Comparison of ENCODE assay signal across 8 cellular contexts in genomic region chr1:228486596-228487335, GRCh38. TPM values are rescaled to one million over a fixed set of nuclear protein-coding genes. Genes with fewer than 3 reads are reported as not detected.
DNase-seq lines count a peak whose midpoint lies in the region; ATAC-seq and TF ChIP-seq lines count a peak whose summit lies in the region.

No MANE protein-coding gene starts in this region.

- H3K36me3 ChIP-seq in adipocyte (ENCODE audit: control insufficient read depth, insufficient read depth, low read length, severe bottlenecking) (peaks cover 24% of the 10 kb centered on the region), prostate gland (no peaks in the 10 kb centered on the region), urinary bladder (ENCODE audit: insufficient read depth) (no peaks in the 10 kb centered on the region)

- peak overlapping the region; percentile 96 for H3K9ac ChIP-seq in adipocyte (ENCODE audit: low read length)

- intact Hi-C loops in left cardiac atrium (cut with DNase I) = no loop called here
- intact Hi-C loops in prostate gland (cut with DNase I) = loop anchor here (10.0 kb wide), 1 partner anchor 322 kb away; the partner anchor contains the start of gene IBA57

- DNase-seq in NB4 (ENCODE audit: low read depth) (peak; percentile 93), SW 1271 (lab: John Stamatoyannopoulos, UW) (peak; percentile 52 to 77), adipocyte (ENCODE audit: low read depth) (peak; percentile 87), left cardiac atrium (peak; percentile 85), prostate gland (ENCODE audit: low spot score) (peak; percentile 36)

- TF ChIP-seq POLR2A in GM10847 (IDR thresholded peaks at IDR 0.05; ENCODE audit: extremely low read depth, insufficient read length) = peak; percentile 46
- TF ChIP-seq POLR2A in NB4 (IDR thresholded peaks at IDR 0.05; ENCODE audit: extremely low read depth, insufficient read length) = no peak
- no peak for TF ChIP-seq POLR2A in prostate gland (IDR thresholded peaks at IDR 0.05)

- H3K4me1 ChIP-seq in adipocyte (ENCODE audit: control insufficient read depth, insufficient read depth, low read length) = peaks cover 29% of the 10 kb centered on the region
- peaks cover 7% of the 10 kb centered on the region for H3K4me1 ChIP-seq in prostate gland (replicated peaks)
- H3K4me1 ChIP-seq in urinary bladder (ENCODE audit: insufficient read depth) = peaks cover 5% of the 10 kb centered on the region

- H3K4me3 ChIP-seq in NB4 (ENCODE audit: low read depth, low read length) (peak overlapping the region; percentile 86), adipocyte (ENCODE audit: low read length) (peak overlapping the region; percentile 89), prostate gland (peak overlapping the region; percentile 89 to 95), urinary bladder (ENCODE audit: low read depth, low read length) (peak overlapping the region; percentile 99)

- ATAC-seq in HG02571 (IDR thresholded peaks at IDR 0.05; ENCODE audit: unreplicated experiment) = peak; percentile 60
- ATAC-seq in left cardiac atrium = peak; percentile 87 to 92

- no peak for TF ChIP-seq CTCF in NB4 (IDR thresholded peaks at IDR 0.05; ENCODE audit: low read depth, low read length)
- peak in 1 of 4 experiments; percentile 18 for TF ChIP-seq CTCF in prostate gland (IDR thresholded peaks at IDR 0.05)

- H3K27ac ChIP-seq in prostate gland = peak overlapping the region; percentile 96 to 98
- peak overlapping the region; percentile 99 for H3K27ac ChIP-seq in urinary bladder (ENCODE audit: low read depth)

- H3K27me3 ChIP-seq in adipocyte (replicated peaks; ENCODE audit: control insufficient read depth, insufficient read depth, low read length) (no peaks in the 10 kb centered on the region), prostate gland (replicated peaks; ENCODE audit: insufficient read depth) (no peaks in the 10 kb centered on the region)

- under 1% methylated on average over 60 of the region's 60 CpGs for WGBS in prostate gland
- WGBS in urinary bladder = under 1% methylated on average over 60 of the region's 60 CpGs

- H3K9me3 ChIP-seq in adipocyte (ENCODE audit: control insufficient read depth, low read length) (no peaks in the 10 kb centered on the region), prostate gland (no peaks in the 10 kb centered on the region)

RNA-seq across cellular contexts. Expression of gene RNF187, which starts 0.4 kb away (rescaled TPM):
- 10 to 100 TPM; 78.4 to 88.2 TPM for total RNA-seq in left cardiac atrium
- total RNA-seq in prostate gland = 100 to 1,000 TPM in 1 of 2 donors, 10 to 100 TPM in 1; 83.7 to 130 TPM
- total RNA-seq in urinary bladder = 31.7 TPM
- polyA plus RNA-seq in urinary bladder = 44.2 TPM

Comparison
In these comparisons a context has a peak if more than half of its experiments do, and no peak if none do; other contexts are left out.
1. Peak in every context shown above with its lines: DNase-seq, ATAC-seq, H3K4me3 ChIP-seq and H3K27ac ChIP-seq.
2. DNase-seq: peak in every context shown above with its lines; median percentile 93 in NB4; 87 in adipocyte; 85 in left cardiac atrium; 64 in SW 1271; 36 in prostate gland.